ENCODE assay signal across 8 cellular contexts in genomic region chr3:58237940-58238681, GRCh38. TPM values are rescaled to one million over a fixed set of nuclear protein-coding genes. Genes with fewer than 3 reads are reported as not detected.
A peak's percentile ranks its signal among the peaks of the same experiment; 100 is the strongest.
DNase-seq lines count a peak whose midpoint lies in the region; ATAC-seq and TF ChIP-seq lines count a peak whose summit lies in the region.

No MANE protein-coding gene starts in this region.

- DNase-seq in CD4-positive, CD25-positive, alpha-beta regulatory T cell = peak in 2 of 3 donors; percentile 27 to 44
- DNase-seq in cerebellar cortex (ENCODE audit: low spot score) = peak; percentile 34
- peak; percentile 68 to 78 for DNase-seq in left colon
- DNase-seq in stimulated activated CD4-positive, alpha-beta T cell treated with anti-CD3 and anti-CD28 coated beads, Interleukin-1b, Interleukin-23, amount 100 ng/mL, for 48 hours = peak; percentile 57
- DNase-seq in NCI-H446 treated with DMSO at 0.1 percent for 48 hours (lab: John Stamatoyannopoulos, UW) = no peak

- TF ChIP-seq CTCF in WI38 (IDR thresholded peaks at IDR 0.05; ENCODE audit: low read depth, low read length) = no peak

- intact Hi-C loops in left colon (cut with DNase I, micrococcal nuclease) = no loop called here

- peaks cover 4 to 18% (median 11%) of the 10 kb centered on the region in 4 donors for H3K4me1 Mint-ChIP-seq in CD4-positive, CD25-positive, alpha-beta regulatory T cell

- H3K27ac ChIP-seq in CD4-positive, CD25-positive, alpha-beta regulatory T cell (ENCODE audit: insufficient read depth, low read length, poor library complexity, severe bottlenecking) = peak overlapping the region; percentile 41
- H3K27ac ChIP-seq in HUES48 (ENCODE audit: low read depth, low read length) = peak overlapping the region; percentile 46

- H3K27me3 Mint-ChIP-seq in CD4-positive, CD25-positive, alpha-beta regulatory T cell = peaks cover 38% of the 10 kb centered on the region

- no peaks in the 10 kb centered on the region for H3K36me3 Mint-ChIP-seq in CD4-positive, CD25-positive, alpha-beta regulatory T cell

- H3K9ac ChIP-seq in HUES48 (ENCODE audit: low read depth, low read length) = no peak overlapping the region

- H3K4me3 ChIP-seq in CD4-positive, CD25-positive, alpha-beta regulatory T cell (ENCODE audit: low read depth, low read length) = peak overlapping the region; percentile 26
- peak overlapping the region; percentile 81 for H3K4me3 ChIP-seq in HUES48 (ENCODE audit: low read depth, low read length)
- peak overlapping the region; percentile 94 for H3K4me3 ChIP-seq in WI38 (ENCODE audit: low read depth, low read length)

- peak overlapping the region; percentile 93 to 99 (median 93) for H3K4me3 Mint-ChIP-seq in CD4-positive, CD25-positive, alpha-beta regulatory T cell

- peaks cover 17% of the 10 kb centered on the region for H3K4me1 ChIP-seq in CD4-positive, CD25-positive, alpha-beta regulatory T cell (ENCODE audit: control insufficient read depth, insufficient read depth, low read length, poor library complexity, severe bottlenecking)
- peaks cover 4% of the 10 kb centered on the region; the same call in 1 of the 2 replicates for H3K4me1 ChIP-seq in HUES48 (ENCODE audit: control insufficient read depth, insufficient read depth, low read length)

- H3K9me3 Mint-ChIP-seq in CD4-positive, CD25-positive, alpha-beta regulatory T cell = peaks cover 0 to 2% (median 0%) of the 10 kb centered on the region in 7 donors

- H3K27ac Mint-ChIP-seq in CD4-positive, CD25-positive, alpha-beta regulatory T cell = peak overlapping the region; percentile 44 to 84 (median 49)

- no peaks in the 10 kb centered on the region for H3K9me3 ChIP-seq in CD4-positive, CD25-positive, alpha-beta regulatory T cell (ENCODE audit: control insufficient read depth in 2 of 2, low read length in 2 of 2)
- no peaks in the 10 kb centered on the region for H3K9me3 ChIP-seq in HUES48 (ENCODE audit: control insufficient read depth, insufficient read depth, low read length)

- peak; percentile 38 to 46 for ATAC-seq in CD4-positive, CD25-positive, alpha-beta regulatory T cell (ENCODE audit: low read depth in 2 of 2)
- ATAC-seq in GM19455 (IDR thresholded peaks at IDR 0.05; ENCODE audit: unreplicated experiment) (peak; percentile 46), left colon (peak; percentile 72)

- no peaks in the 10 kb centered on the region for H3K36me3 ChIP-seq in CD4-positive, CD25-positive, alpha-beta regulatory T cell (ENCODE audit: control insufficient read depth, insufficient read depth, low read length)
- no peaks in the 10 kb centered on the region for H3K36me3 ChIP-seq in HUES48 (ENCODE audit: control insufficient read depth, insufficient read depth, low read length)

- peaks cover 6% of the 10 kb centered on the region for H3K27me3 ChIP-seq in CD4-positive, CD25-positive, alpha-beta regulatory T cell (ENCODE audit: control insufficient read depth, insufficient read depth, low read length)
- peaks cover 41% of the 10 kb centered on the region for H3K27me3 ChIP-seq in HUES48 (ENCODE audit: control insufficient read depth, insufficient read depth, low read length)

RNA-seq across cellular contexts. Expression of gene ABHD6, which starts 0.5 kb away (rescaled TPM):
- 3.9 TPM for total RNA-seq in CD4-positive, CD25-positive, alpha-beta regulatory T cell
- 1 to 10 TPM; 3.8 to 7.8 (median 5.1) TPM for polyA plus RNA-seq in CD4-positive, CD25-positive, alpha-beta regulatory T cell
- total RNA-seq in left colon = 10 to 100 TPM; 21.9 to 25.0 TPM

RNA-seq across cellular contexts. Expression of gene DNASE1L3, which starts 27.3 kb away (rescaled TPM):
- not detected for total RNA-seq in CD4-positive, CD25-positive, alpha-beta regulatory T cell
- under 1 TPM in 1 of 4 donors, not detected in 3; 0.14 TPM for polyA plus RNA-seq in CD4-positive, CD25-positive, alpha-beta regulatory T cell
- 1 to 10 TPM; 1.2 to 8.1 TPM for total RNA-seq in left colon

Comparison
In these comparisons a context has a peak if more than half of its experiments do, and no peak if none do; other contexts are left out.
1. H3K4me3 ChIP-seq: peak in every context shown above with its lines; median percentile 94 in WI38; 81 in HUES48; 26 in CD4-positive, CD25-positive, alpha-beta regulatory T cell.